In the genomic region with DNA sequence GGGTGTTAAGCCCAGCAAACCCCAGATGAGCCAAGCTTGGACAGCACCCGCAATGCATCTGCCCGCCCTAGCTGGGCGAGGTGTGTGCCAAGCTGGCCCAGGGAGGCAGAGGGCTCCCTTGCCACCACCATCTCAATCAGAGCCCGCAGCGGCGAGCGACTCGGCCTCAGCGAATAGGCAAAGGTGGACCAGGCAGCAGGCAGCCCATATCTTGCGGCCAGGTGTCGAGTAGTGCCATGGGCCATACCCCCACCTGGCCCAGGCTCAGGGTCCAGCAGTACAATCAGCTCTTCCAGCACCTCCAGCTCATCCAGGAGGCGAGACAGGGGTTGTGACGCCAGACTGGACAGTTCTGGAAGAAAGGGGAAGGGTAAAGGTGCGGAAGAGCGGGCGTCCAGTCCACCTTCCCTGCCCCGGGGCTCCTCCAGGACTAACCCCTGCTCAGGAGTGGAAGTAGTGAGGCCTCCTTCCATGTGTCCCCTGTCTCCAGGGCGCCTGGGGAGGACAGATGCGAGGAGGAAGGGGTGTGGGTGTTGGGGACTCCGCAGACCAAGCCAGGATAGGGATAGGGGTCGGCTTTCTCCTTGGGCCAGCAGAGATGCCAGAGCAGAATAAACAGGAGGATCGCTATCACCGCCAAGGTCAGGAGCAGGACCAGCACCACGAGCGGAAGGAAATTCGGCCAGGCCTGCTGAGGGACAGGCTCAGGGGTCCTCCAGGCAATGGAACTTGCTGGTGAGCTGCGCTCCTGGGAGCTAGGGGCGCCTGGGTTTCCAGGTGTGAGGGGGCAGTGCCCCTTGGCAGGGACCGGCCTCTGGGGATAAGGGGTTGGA, we compare ENCODE assay signal across 8 cellular contexts. TPM values are rescaled to one million over a fixed set of nuclear protein-coding genes. Genes with fewer than 3 reads are reported as not detected.
A peak's percentile ranks its signal among the peaks of the same experiment; 100 is the strongest.
DNase-seq lines count a peak whose midpoint lies in the region; ATAC-seq and TF ChIP-seq lines count a peak whose summit lies in the region.

No MANE protein-coding gene starts in this region.

- H3K27ac Mint-ChIP-seq in IgD-negative memory B cell (peak overlapping the region in 2 of 3 donors; percentile 35 to 43), chondrocyte (ENCODE audit: unreplicated experiment) (peak overlapping the region; percentile 17)
- peak overlapping the region in 6 of 10 donors; percentile 5 to 99 (median 44) for H3K27ac Mint-ChIP-seq in naive thymus-derived CD8-positive, alpha-beta T cell

- no peaks in the 10 kb centered on the region for H3K27me3 ChIP-seq in BLaER1

- TF ChIP-seq CTCF in chondrocyte (IDR thresholded peaks at IDR 0.05) = no peak

- H3K4me2 ChIP-seq in BLaER1 = peak overlapping the region; percentile 98

- peaks cover 54% of the 10 kb centered on the region for H4K20me1 ChIP-seq in BLaER1

- H3K4me1 Mint-ChIP-seq in IgD-negative memory B cell (peaks cover 10 to 29% (median 28%) of the 10 kb centered on the region in 3 donors), chondrocyte (ENCODE audit: low read depth) (peaks cover 18% of the 10 kb centered on the region)
- H3K4me1 Mint-ChIP-seq in naive thymus-derived CD8-positive, alpha-beta T cell = peaks cover 29 to 63% (median 59%) of the 10 kb centered on the region in 4 donors

- no peak for ATAC-seq in naive thymus-derived CD8-positive, alpha-beta T cell
- ATAC-seq in GM21737 (IDR thresholded peaks at IDR 0.05; ENCODE audit: unreplicated experiment) = no peak

- peak overlapping the region; percentile 83 to 95 (median 91) for H3K4me3 Mint-ChIP-seq in IgD-negative memory B cell
- H3K4me3 Mint-ChIP-seq in chondrocyte (ENCODE audit: unreplicated experiment) = peak overlapping the region; percentile 79
- H3K4me3 Mint-ChIP-seq in naive thymus-derived CD8-positive, alpha-beta T cell = peak overlapping the region; percentile 53 to 98 (median 94)

- peak overlapping the region; percentile 71 for H3K4me3 ChIP-seq in BLaER1

- H3K36me3 Mint-ChIP-seq in IgD-negative memory B cell (peaks cover 7% of the 10 kb centered on the region), chondrocyte (ENCODE audit: low read depth) (peaks cover 14% of the 10 kb centered on the region)
- H3K36me3 Mint-ChIP-seq in naive thymus-derived CD8-positive, alpha-beta T cell = peaks cover 4 to 31% (median 5%) of the 10 kb centered on the region in 3 donors

- peaks cover 50% of the 10 kb centered on the region for H3K36me3 ChIP-seq in BLaER1

- peaks cover 67% of the 10 kb centered on the region for H3K4me1 ChIP-seq in BLaER1

- peak; percentile 87 for DNase-seq in chondrocyte (ENCODE audit: low spot score)
- no peak for DNase-seq in naive thymus-derived CD8-positive, alpha-beta T cell
- DNase-seq in kidney tubule cell (ENCODE audit: low spot score) = no peak
- DNase-seq in foreskin melanocyte = no peak
- DNase-seq in COLO668 (lab: John Stamatoyannopoulos, UW; ENCODE audit: unreplicated experiment) = no peak

- H3K9ac ChIP-seq in BLaER1 = peak overlapping the region; percentile 75

- H3K27ac ChIP-seq in BLaER1 = no peak overlapping the region

- H3K9me3 ChIP-seq in BLaER1 = no peaks in the 10 kb centered on the region

- no peaks in the 10 kb centered on the region for H3K27me3 Mint-ChIP-seq in IgD-negative memory B cell
- H3K27me3 Mint-ChIP-seq in chondrocyte (ENCODE audit: low read depth) = no peaks in the 10 kb centered on the region
- no peaks in the 10 kb centered on the region for H3K27me3 Mint-ChIP-seq in naive thymus-derived CD8-positive, alpha-beta T cell

- H3K9me3 Mint-ChIP-seq in IgD-negative memory B cell (no peaks in the 10 kb centered on the region), chondrocyte (ENCODE audit: low read depth) (no peaks in the 10 kb centered on the region)
- H3K9me3 Mint-ChIP-seq in naive thymus-derived CD8-positive, alpha-beta T cell = no peaks in the 10 kb centered on the region

- POLR2A ChIA-PET in naive thymus-derived CD8-positive, alpha-beta T cell (lab: Charles Lee) = interaction anchor here (1.7 to 2.6 kb wide), 4 partner anchors 13 to 37 kb away, joined by 4 to 26 read pairs (median 5); no protein-coding TSS in a partner anchor

RNA-seq across cellular contexts. Expression of a gene that starts 2.8 kb away (rescaled TPM):
- polyA plus RNA-seq in IgD-negative memory B cell = 140 TPM
- 0.59 to 1.4 TPM (median 0.99 TPM) in 3 replicates for total RNA-seq in chondrocyte
- 10 to 100 TPM; 79.8 to 82.5 TPM for total RNA-seq in naive thymus-derived CD8-positive, alpha-beta T cell
- 10 to 100 TPM; 70.2 to 92.7 (median 92.6) TPM for polyA plus RNA-seq in naive thymus-derived CD8-positive, alpha-beta T cell

RNA-seq across cellular contexts. Expression of a gene that starts 5.7 kb away (rescaled TPM):
- 74.8 TPM for polyA plus RNA-seq in IgD-negative memory B cell
- 22.9 to 28.8 TPM (median 24.7 TPM) in 3 replicates for total RNA-seq in chondrocyte
- 10 to 100 TPM; 52.7 to 53.1 TPM for total RNA-seq in naive thymus-derived CD8-positive, alpha-beta T cell
- 10 to 100 TPM; 43.1 to 93.1 (median 76.6) TPM for polyA plus RNA-seq in naive thymus-derived CD8-positive, alpha-beta T cell

RNA-seq across cellular contexts. Expression of a gene that starts 6.0 kb away (rescaled TPM):
- 85.0 TPM for polyA plus RNA-seq in IgD-negative memory B cell
- total RNA-seq in chondrocyte = 59.9 to 71.1 TPM (median 61.8 TPM) in 3 replicates
- 10 to 100 TPM; 23.0 to 26.2 TPM for total RNA-seq in naive thymus-derived CD8-positive, alpha-beta T cell
- 10 to 100 TPM; 68.7 to 76.5 (median 71.2) TPM for polyA plus RNA-seq in naive thymus-derived CD8-positive, alpha-beta T cell

RNA-seq across cellular contexts. Expression of a gene that starts 8.9 kb away (rescaled TPM):
- polyA plus RNA-seq in IgD-negative memory B cell = 8.2 TPM
- total RNA-seq in chondrocyte = 11.9 to 18.6 TPM (median 13.5 TPM) in 3 replicates
- total RNA-seq in naive thymus-derived CD8-positive, alpha-beta T cell = 10 to 100 TPM; 14.0 to 16.6 TPM
- polyA plus RNA-seq in naive thymus-derived CD8-positive, alpha-beta T cell = 10 to 100 TPM in 1 of 3 donors, 1 to 10 TPM in 2; 5.4 to 15.5 (median 8.1) TPM

RNA-seq across cellular contexts. Expression of a gene that starts 17.3 kb away (rescaled TPM):
- not detected for polyA plus RNA-seq in IgD-negative memory B cell
- total RNA-seq in chondrocyte = 0.75 to 5.7 TPM (median 5.0 TPM) in 3 replicates
- total RNA-seq in naive thymus-derived CD8-positive, alpha-beta T cell = not detected
- polyA plus RNA-seq in naive thymus-derived CD8-positive, alpha-beta T cell = not detected

Comparison
In these comparisons a context has a peak if more than half of its experiments do, and no peak if none do; other contexts are left out.
1. RNA of a gene that starts 2.8 kb away (total RNA-seq): 79.8 to 82.5 TPM in naive thymus-derived CD8-positive, alpha-beta T cell; 0.59 to 1.4 TPM in chondrocyte; every median in the first group is over 10 times any median in the second.
2. Peak in every context shown above with its lines, with median percentiles within 50 percentile points of each other: H3K27ac Mint-ChIP-seq and H3K4me3 Mint-ChIP-seq.